8 cellular contexts compared by ENCODE assay signal in the genomic region with DNA sequence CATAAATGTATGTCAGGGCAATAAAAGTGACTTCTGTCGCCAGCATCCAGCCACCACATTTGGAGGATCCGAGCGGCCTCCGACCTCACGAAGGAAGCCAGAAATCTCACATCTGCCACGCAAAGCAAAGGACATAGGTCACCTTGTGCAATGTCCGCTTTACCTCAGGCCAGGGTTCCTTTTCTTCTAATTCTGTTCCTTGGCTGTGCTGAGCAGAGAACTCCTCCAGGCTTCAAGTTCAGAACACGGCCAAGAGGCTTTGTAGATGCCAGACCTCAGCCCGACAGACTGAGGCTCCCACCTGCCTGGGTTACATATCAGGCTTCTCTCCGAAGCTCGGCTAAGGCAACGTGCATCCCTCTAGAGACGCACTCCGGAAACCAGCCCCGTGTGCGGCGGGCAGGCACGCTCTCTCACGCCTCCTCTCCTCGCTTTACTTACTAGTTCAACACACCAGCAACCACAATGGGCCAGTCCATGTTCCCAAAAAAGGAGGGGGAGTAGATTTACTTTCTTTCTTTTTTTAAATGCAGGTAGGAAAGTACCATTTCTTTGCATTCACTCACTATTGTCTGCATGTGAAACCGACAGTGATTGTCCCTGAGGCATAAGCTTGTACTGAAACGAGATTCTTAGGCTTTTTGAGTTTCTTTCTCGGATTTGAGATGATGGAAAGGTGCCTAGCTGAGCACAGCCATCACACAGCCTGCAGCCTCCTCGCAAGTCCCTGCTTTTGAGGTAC.
DNase-seq lines count a peak whose midpoint lies in the region; ATAC-seq and TF ChIP-seq lines count a peak whose summit lies in the region.

No MANE protein-coding gene starts in this region.

- peak overlapping the region; percentile 88 for H3K4me3 Mint-ChIP-seq in endothelial cell (ENCODE audit: unreplicated experiment)

- peak; percentile 66 for TF ChIP-seq POLR2A in GM19099 (IDR thresholded peaks at IDR 0.05; ENCODE audit: extremely low read depth, insufficient read length, low read depth)

- H3K36me3 ChIP-seq in mucosa of descending colon (ENCODE audit: low read depth): no peaks in the 10 kb centered on the region

- no peaks in the 10 kb centered on the region for H3K9me3 ChIP-seq in mucosa of descending colon

- DNase-seq in AG20443 (ENCODE audit: low spot score) (peak; percentile 70), NCI-H69 (lab: John Stamatoyannopoulos, UW) (peak; percentile 94), endothelial cell (ENCODE audit: low spot score) (peak; percentile 74), mucosa of descending colon (peak; percentile 90 to 93 (median 93))
- DNase-seq in activated CD8-positive, alpha-beta memory T cell treated with anti-CD3 and anti-CD28 coated beads for 48 hours (ENCODE audit: low read depth in 2 of 3, low spot score in 2 of 3): peak; percentile 46 to 77 (median 66)
- DNase-seq in stimulated activated CD8-positive, alpha-beta memory T cell treated with anti-CD3 and anti-CD28 coated beads, Interleukin-4, amount 100 ng/mL, for 24 hours (ENCODE audit: low read depth): peak; percentile 79

- H3K4me3 ChIP-seq in mucosa of descending colon: no peak overlapping the region

- ATAC-seq in HG03354 (IDR thresholded peaks at IDR 0.05; ENCODE audit: poor library complexity, severe bottlenecking, unreplicated experiment): peak; percentile 98
- peak; percentile 97 for ATAC-seq in mucosa of descending colon

- H3K27me3 Mint-ChIP-seq in endothelial cell (ENCODE audit: unreplicated experiment): peaks cover 2% of the 10 kb centered on the region

- peak overlapping the region; percentile 90 for H3K27ac Mint-ChIP-seq in endothelial cell (ENCODE audit: unreplicated experiment)

- intact Hi-C loops in mucosa of descending colon (cut with DNase I, micrococcal nuclease): no loop called here

- peaks cover 31% of the 10 kb centered on the region for H3K4me1 Mint-ChIP-seq in endothelial cell (ENCODE audit: unreplicated experiment)

- TF ChIP-seq CTCF in endothelial cell (IDR thresholded peaks at IDR 0.05; ENCODE audit: unreplicated experiment) (no peak), mucosa of descending colon (IDR thresholded peaks at IDR 0.05) (no peak)

- no peaks in the 10 kb centered on the region for H3K9me3 Mint-ChIP-seq in endothelial cell (ENCODE audit: unreplicated experiment)

- H3K4me1 ChIP-seq in mucosa of descending colon (ENCODE audit: low read depth): peaks cover 34% of the 10 kb centered on the region

- H3K36me3 Mint-ChIP-seq in endothelial cell (ENCODE audit: low read depth, unreplicated experiment): no peaks in the 10 kb centered on the region
